Comparison of ENCODE assay signal across 11 cellular contexts in genomic region chr9:97635026-97635425, GRCh38. TPM values are rescaled to one million over a fixed set of nuclear protein-coding genes. Genes with fewer than 3 reads are reported as not detected.
DNase-seq lines count a peak whose midpoint lies in the region; ATAC-seq and TF ChIP-seq lines count a peak whose summit lies in the region.
"Had no signal": no experiment of that assay in that cellular context is flagged by ENCODE, and none has a peak within 500 bp of the region (broad histone marks: within the 10 kb centered on the region; RNA-seq: fewer than 3 reads in every experiment).

No MANE protein-coding gene starts in this region.

- H3K9me3 Mint-ChIP-seq in activated T-cell treated with anti-CD3 and anti-CD28 coated beads, Interleukin-2, amount 50 U/mL, for 24 hours: no peaks in the 10 kb centered on the region
- no peaks in the 10 kb centered on the region for H3K9me3 Mint-ChIP-seq in T-cell

- no peak for ATAC-seq in T-cell (replicated peaks in 1 of 4)
- no peak for ATAC-seq in right cardiac atrium

- 74% methylated on average over 7 of the region's 7 CpGs for WGBS in right cardiac atrium
- 73 to 82% (median 75%) methylated on average over 7 of the region's 7 CpGs for WGBS in spleen, 5 donors

- H3K27ac Mint-ChIP-seq in activated T-cell treated with anti-CD3 and anti-CD28 coated beads, Interleukin-2, amount 50 U/mL, for 24 hours: peak overlapping the region; percentile 99
- H3K27ac Mint-ChIP-seq in T-cell: peak overlapping the region; percentile 6 to 72

- peaks cover 6% of the 10 kb centered on the region for H3K4me1 ChIP-seq in right cardiac atrium (ENCODE audit: control insufficient read depth, insufficient read depth, low read length)
- H3K4me1 ChIP-seq in spleen: peaks cover 35 to 85% (median 63%) of the 10 kb centered on the region in 6 donors
- H3K4me1 ChIP-seq in vagina: peaks cover 63% of the 10 kb centered on the region

- CTCF ChIA-PET in T-cell (lab: Charles Lee): no interaction called here

- no peaks in the 10 kb centered on the region for H3K36me3 ChIP-seq in spleen
- no peaks in the 10 kb centered on the region for H3K36me3 ChIP-seq in vagina

- H3K9me3 ChIP-seq in right cardiac atrium (ENCODE audit: control insufficient read depth, low read length) (no peaks in the 10 kb centered on the region), spleen (no peaks in the 10 kb centered on the region), vagina (no peaks in the 10 kb centered on the region)

- POLR2A ChIA-PET in T-cell (lab: Charles Lee): no interaction called here

- H3K27me3 ChIP-seq in right cardiac atrium (ENCODE audit: control insufficient read depth, insufficient read depth) (no peaks in the 10 kb centered on the region), spleen (replicated peaks in 1 of 7) (no peaks in the 10 kb centered on the region), vagina (no peaks in the 10 kb centered on the region)

- H3K27ac ChIP-seq in right cardiac atrium (ENCODE audit: low read length): no peak overlapping the region
- no peak overlapping the region for H3K27ac ChIP-seq in spleen
- H3K27ac ChIP-seq in vagina: no peak overlapping the region

- peak overlapping the region; percentile 64 for H3K4me3 ChIP-seq in right cardiac atrium (ENCODE audit: low read length)
- peak overlapping the region in 5 of 8 donors; percentile 84 to 93 (median 89) for H3K4me3 ChIP-seq in spleen
- peak overlapping the region in 1 of 2 donors; percentile 92 for H3K4me3 ChIP-seq in vagina

- TF ChIP-seq POLR2A in spleen (IDR thresholded peaks at IDR 0.05): no peak
- no peak for TF ChIP-seq POLR2A in vagina (IDR thresholded peaks at IDR 0.05)

- intact Hi-C loops in right cardiac atrium (cut with DNase I) (no loop called here), spleen (cut with DNase I; ENCODE audit: low total_unique reads) (no loop called here), vagina (cut with DNase I) (no loop called here)

- peaks cover 67% of the 10 kb centered on the region for H3K36me3 Mint-ChIP-seq in activated T-cell treated with anti-CD3 and anti-CD28 coated beads, Interleukin-2, amount 50 U/mL, for 24 hours (ENCODE audit: low read depth)
- peaks cover 4% of the 10 kb centered on the region for H3K36me3 Mint-ChIP-seq in T-cell

- TF ChIP-seq CTCF in spleen (IDR thresholded peaks at IDR 0.05 in 8 of 11, conservative IDR thresholded peaks at IDR 0.05 in 3 of 11) (no peak), vagina (IDR thresholded peaks at IDR 0.05) (no peak)

- H3K27me3 Mint-ChIP-seq in activated T-cell treated with anti-CD3 and anti-CD28 coated beads, Interleukin-2, amount 50 U/mL, for 24 hours: no peaks in the 10 kb centered on the region
- H3K27me3 Mint-ChIP-seq in T-cell: no peaks in the 10 kb centered on the region

- H3K4me1 Mint-ChIP-seq in activated T-cell treated with anti-CD3 and anti-CD28 coated beads, Interleukin-2, amount 50 U/mL, for 24 hours (ENCODE audit: low read depth): peaks cover 61% of the 10 kb centered on the region
- H3K4me1 Mint-ChIP-seq in T-cell: peaks cover 73 to 76% (median 74%) of the 10 kb centered on the region in 3 donors

- H3K4me3 Mint-ChIP-seq in activated T-cell treated with anti-CD3 and anti-CD28 coated beads, Interleukin-2, amount 50 U/mL, for 24 hours: peak overlapping the region; percentile 85
- H3K4me3 Mint-ChIP-seq in T-cell: peak overlapping the region; percentile 97 to 99 (median 98)

- no peak for DNase-seq in activated T-cell treated with anti-CD3 and anti-CD28 coated beads, Interleukin-2, amount 50 U/mL, for 24 hours
- no peak for DNase-seq in activated T-cell treated with anti-CD3 and anti-CD28 coated beads for 4 hours
- DNase-seq in T-cell: no peak
- DNase-seq in right cardiac atrium: no peak
- DNase-seq in spleen: no peak
- DNase-seq in cerebellar nuclear complex (lab: John Stamatoyannopoulos, UW): no peak
- DNase-seq in vagina (ENCODE audit: extremely low spot score in 2 of 2): no peak
- no peak for DNase-seq in activated effector memory CD4-positive, alpha-beta T cell treated with anti-CD3 and anti-CD28 coated beads, Interleukin-2, amount 50 U/mL, for 16 hours
- DNase-seq: activated effector memory CD4-positive, alpha-beta T cell treated with Interleukin-2 at 50 U/mL for 16 hours; NCI-H187 treated with DMSO at 0.1 percent for 48 hours; stimulated activated naive CD4-positive, alpha-beta T cell had no signal

RNA-seq across cellular contexts. Expression of gene NCBP1, which starts 1.4 kb away (rescaled TPM):
- total RNA-seq in T-cell (10 to 100 TPM; 31.9 to 38.7 (median 33.8) TPM), right cardiac atrium (10 to 100 TPM; 18.7 to 27.7 (median 19.6) TPM), spleen (10 to 100 TPM; 17.7 to 30.6 (median 27.3) TPM), vagina (23.3 TPM)
- polyA plus RNA-seq in right cardiac atrium (10.3 TPM), spleen (10 to 100 TPM in 1 of 3 donors, 1 to 10 TPM in 2; 6.5 to 10.8 (median 8.2) TPM)

RNA-seq across cellular contexts. Expression of gene TSTD2, which starts 1.9 kb away (rescaled TPM):
- total RNA-seq in T-cell (10 to 100 TPM; 15.4 to 24.0 (median 17.9) TPM), right cardiac atrium (10 to 100 TPM; 19.4 to 29.5 (median 24.6) TPM), spleen (10 to 100 TPM; 17.4 to 31.0 (median 19.2) TPM), vagina (18.2 TPM)
- polyA plus RNA-seq in right cardiac atrium (14.0 TPM), spleen (10 to 100 TPM in 2 of 3 donors, 1 to 10 TPM in 1; 8.1 to 10.4 (median 10.4) TPM)
